Comparison of ENCODE assay signal across 11 cellular contexts in genomic region chr22:36155702-36156101, GRCh38. TPM values are rescaled to one million over a fixed set of nuclear protein-coding genes. Genes with fewer than 3 reads are reported as not detected.
DNase-seq lines count a peak whose midpoint lies in the region; ATAC-seq and TF ChIP-seq lines count a peak whose summit lies in the region.
"Had no signal": no experiment of that assay in that cellular context is flagged by ENCODE, and none has a peak within 500 bp of the region (broad histone marks: within the 10 kb centered on the region; RNA-seq: fewer than 3 reads in every experiment).

No MANE protein-coding gene starts in this region.

- H3K4me2 ChIP-seq in fibroblast of lung (ENCODE audit: extremely low read depth, insufficient read depth, low read length) (peak overlapping the region; percentile 100), PC-9 (no peak overlapping the region)

- H3K4me1 ChIP-seq in fibroblast of lung (ENCODE audit: control insufficient read depth, extremely low read depth, insufficient read depth, low read length) (peaks cover 16% of the 10 kb centered on the region), urinary bladder (ENCODE audit: insufficient read depth) (peaks cover 4% of the 10 kb centered on the region), PC-9 (replicated peaks; ENCODE audit: insufficient read depth) (peaks cover 5% of the 10 kb centered on the region; the same call in 1 of the 2 replicates)

- H3K36me3 Mint-ChIP-seq in activated naive CD4-positive, alpha-beta T cell treated with anti-CD3 and anti-CD28 coated beads, Interleukin-2, amount 10 ng/mL, durations not matched to agents 7 days and 5 days: peaks cover 89% of the 10 kb centered on the region
- peaks cover 15% of the 10 kb centered on the region for H3K36me3 Mint-ChIP-seq in natural killer cell treated with Interleukin-12 subunit alpha and Interleukin-12 subunit beta and Interleukin-15 and Interleukin-18, amount 100 ng/mL, for 72 hours

- 39% methylated on average over 7 of the region's 7 CpGs for WGBS in urinary bladder

- peak overlapping the region; percentile 93 for H3K27ac ChIP-seq in fibroblast of lung (ENCODE audit: insufficient read depth, low read length)
- H3K27ac ChIP-seq in urinary bladder (ENCODE audit: low read depth): peak overlapping the region; percentile 48
- H3K27ac ChIP-seq in PC-9: no peak overlapping the region
- H3K27ac ChIP-seq: C4-2B, HL-60 had no signal

- TF ChIP-seq CTCF in fibroblast of lung (conservative IDR thresholded peaks at IDR 0.05 in 1 of 2, IDR thresholded peaks at IDR 0.05 in 1 of 2; ENCODE audit: low read depth in 1 of 2, low read length in 2 of 2): no peak
- TF ChIP-seq CTCF in GM13977 (IDR thresholded peaks at IDR 0.05; ENCODE audit: extremely low read depth, insufficient read depth, missing control alignments): no peak
- TF ChIP-seq CTCF in PC-9 (conservative IDR thresholded peaks at IDR 0.05): no peak

- H3K9me2 ChIP-seq in PC-9 (ENCODE audit: insufficient read depth): no peaks in the 10 kb centered on the region

- no peaks in the 10 kb centered on the region; the same call in 1 of the 2 replicates for H3F3A ChIP-seq in PC-9 (ENCODE audit: insufficient read depth, low read depth)

- peak overlapping the region; percentile 96 for H3K27ac Mint-ChIP-seq in activated naive CD4-positive, alpha-beta T cell treated with anti-CD3 and anti-CD28 coated beads, Interleukin-2, amount 10 ng/mL, durations not matched to agents 7 days and 5 days
- H3K27ac Mint-ChIP-seq in natural killer cell treated with Interleukin-12 subunit alpha and Interleukin-12 subunit beta and Interleukin-15 and Interleukin-18, amount 100 ng/mL, for 72 hours: peak overlapping the region; percentile 99

- no peaks in the 10 kb centered on the region for H3K27me3 Mint-ChIP-seq in activated naive CD4-positive, alpha-beta T cell treated with anti-CD3 and anti-CD28 coated beads, Interleukin-2, amount 10 ng/mL, durations not matched to agents 7 days and 5 days
- no peaks in the 10 kb centered on the region for H3K27me3 Mint-ChIP-seq in natural killer cell treated with Interleukin-12 subunit alpha and Interleukin-12 subunit beta and Interleukin-15 and Interleukin-18, amount 100 ng/mL, for 72 hours

- BruUV-seq in PC-9 (replicated peaks; lab: Mats Ljungman, UMichigan): no TSS peak

- H3K79me2 ChIP-seq in fibroblast of lung (ENCODE audit: control insufficient read depth, insufficient read depth, low read length) (peaks cover 3% of the 10 kb centered on the region), PC-9 (ENCODE audit: low read depth) (no peaks in the 10 kb centered on the region)

- H3K9me3 ChIP-seq in fibroblast of lung (ENCODE audit: control insufficient read depth, insufficient read depth, low read depth, low read length): no peaks in the 10 kb centered on the region
- H3K9me3 ChIP-seq in PC-9 (ENCODE audit: insufficient read depth, low read depth): no peaks in the 10 kb centered on the region

- peaks cover 8% of the 10 kb centered on the region for H3K9me3 Mint-ChIP-seq in activated naive CD4-positive, alpha-beta T cell treated with anti-CD3 and anti-CD28 coated beads, Interleukin-2, amount 10 ng/mL, durations not matched to agents 7 days and 5 days
- H3K9me3 Mint-ChIP-seq in natural killer cell treated with Interleukin-12 subunit alpha and Interleukin-12 subunit beta and Interleukin-15 and Interleukin-18, amount 100 ng/mL, for 72 hours: peaks cover 4% of the 10 kb centered on the region
- H3K9me3 Mint-ChIP-seq: neural crest cell had no signal

- intact Hi-C loops in PC-9 (cut with micrococcal nuclease; ENCODE audit: unreplicated experiment): no loop called here

- H4K20me1 ChIP-seq in fibroblast of lung (ENCODE audit: control insufficient read depth, extremely low read depth, insufficient read depth, low read length): no peaks in the 10 kb centered on the region
- no peaks in the 10 kb centered on the region for H4K20me1 ChIP-seq in PC-9 (ENCODE audit: insufficient read depth)

- H3K27me3 ChIP-seq in fibroblast of lung (ENCODE audit: control insufficient read depth, insufficient read depth, low read length): no peaks in the 10 kb centered on the region
- H3K27me3 ChIP-seq in PC-9 (ENCODE audit: insufficient read depth, low read depth): no peaks in the 10 kb centered on the region

- H3K4me3 Mint-ChIP-seq in activated naive CD4-positive, alpha-beta T cell treated with anti-CD3 and anti-CD28 coated beads, Interleukin-2, amount 10 ng/mL, durations not matched to agents 7 days and 5 days: peak overlapping the region; percentile 99
- H3K4me3 Mint-ChIP-seq in natural killer cell treated with Interleukin-12 subunit alpha and Interleukin-12 subunit beta and Interleukin-15 and Interleukin-18, amount 100 ng/mL, for 72 hours: peak overlapping the region; percentile 93
- H3K4me3 Mint-ChIP-seq: neural crest cell had no signal

- H3K4me1 Mint-ChIP-seq in activated naive CD4-positive, alpha-beta T cell treated with anti-CD3 and anti-CD28 coated beads, Interleukin-2, amount 10 ng/mL, durations not matched to agents 7 days and 5 days: peaks cover 89% of the 10 kb centered on the region
- peaks cover 83 to 87% of the 10 kb centered on the region in 2 donors for H3K4me1 Mint-ChIP-seq in natural killer cell treated with Interleukin-12 subunit alpha and Interleukin-12 subunit beta and Interleukin-15 and Interleukin-18, amount 100 ng/mL, for 72 hours (ENCODE audit: low read depth in 2 of 2)

- in situ Hi-C loops in GM13977 (cut with MboI; ENCODE audit: low pct_unique_long_range_greater_than_20kb, low sequenced_read_pairs, unreplicated experiment): no loop called here

- CTCF ChIA-PET in activated naive CD4-positive, alpha-beta T cell treated with anti-CD3 and anti-CD28 coated beads, Interleukin-2, amount 10 ng/mL, durations not matched to agents 7 days and 5 days (lab: Charles Lee): interaction anchor here (1.1 to 1.6 kb wide), 2 partner anchors 8 to 22 kb away, joined by 4 read pairs; no protein-coding TSS in a partner anchor
- CTCF ChIA-PET in PC-9 (lab: Charles Lee): no interaction called here

- ATAC-seq in natural killer cell treated with Interleukin-12 subunit alpha and Interleukin-12 subunit beta and Interleukin-15 and Interleukin-18, amount 100 ng/mL, for 72 hours: no peak
- ATAC-seq in GM18511 (IDR thresholded peaks at IDR 0.05; ENCODE audit: unreplicated experiment): no peak

- H3K4me3 ChIP-seq in fibroblast of lung (replicated peaks in 1 of 4; ENCODE audit: control extremely low read depth in 1 of 4, insufficient read depth in 1 of 4, low read depth in 3 of 4, low read length in 4 of 4) (peak overlapping the region in 1 of 4 experiments; percentile 48), urinary bladder (ENCODE audit: low read depth, low read length) (no peak overlapping the region), PC-9 (no peak overlapping the region)

- POLR2A ChIA-PET in PC-9 (lab: Charles Lee; ENCODE audit: unreplicated experiment): interaction anchor here (0.6 kb wide), 1 partner anchor 208 kb away, joined by 27 read pairs; no protein-coding TSS in a partner anchor

- H3K36me3 ChIP-seq in fibroblast of lung (ENCODE audit: control insufficient read depth, insufficient read depth, low read length) (no peaks in the 10 kb centered on the region), urinary bladder (ENCODE audit: insufficient read depth) (no peaks in the 10 kb centered on the region), PC-9 (ENCODE audit: low read depth) (no peaks in the 10 kb centered on the region)

- H2AFZ ChIP-seq in fibroblast of lung (ENCODE audit: low read length): peak overlapping the region; percentile 43
- H2AFZ ChIP-seq in PC-9: no peak overlapping the region

- no peak overlapping the region for H3K9ac ChIP-seq in fibroblast of lung (ENCODE audit: insufficient read depth, low read length)

- DNase-seq in activated naive CD4-positive, alpha-beta T cell treated with anti-CD3 and anti-CD28 coated beads, Interleukin-2, amount 10 ng/mL, durations not matched to agents 7 days and 5 days: no peak
- DNase-seq in activated naive CD4-positive, alpha-beta T cell treated with Interleukin-2 at 50 U/mL for 16 hours: no peak
- DNase-seq in fibroblast of lung (ENCODE audit: low read depth in 2 of 2) (peak in 1 of 2 donors; percentile 20), GM13977 (ENCODE audit: low spot score) (no peak), PC-9 (no peak)
- peak; percentile 47 for DNase-seq in natural killer cell treated with Interleukin-12 subunit alpha and Interleukin-12 subunit beta and Interleukin-15 and Interleukin-18, amount 100 ng/mL, for 72 hours (ENCODE audit: low spot score)

RNA-seq across cellular contexts. Expression of gene APOL3, which starts 4.9 kb away (rescaled TPM):
- total RNA-seq in fibroblast of lung: 32.4 and 42.3 TPM in 2 replicates
- polyA plus RNA-seq in fibroblast of lung: 15.6 and 22.5 TPM in 2 replicates
- polyA plus RNA-seq in fibroblast of lung (2012): 22.1 and 29.8 TPM in 2 replicates
- 32.4 and 37.5 TPM in 2 replicates for polyA minus RNA-seq in fibroblast of lung (ENCODE audit: low replicate concordance)
- total RNA-seq in natural killer cell treated with Interleukin-12 subunit alpha and Interleukin-12 subunit beta and Interleukin-15 and Interleukin-18, amount 100 ng/mL, for 72 hours: 100 to 1,000 TPM in 1 of 2 donors, 10 to 100 TPM in 1; 79.8 to 169 TPM
- 25.4 TPM for total RNA-seq in urinary bladder
- 42.6 TPM for polyA plus RNA-seq in urinary bladder
- total RNA-seq in PC-9 (2021): 15.2 and 19.3 TPM in 2 replicates
- total RNA-seq: neural crest cell had no signal

RNA-seq across cellular contexts. Expression of gene APOL4, which starts 45.9 kb away (rescaled TPM):
- total RNA-seq in fibroblast of lung (2.0 and 2.1 TPM in 2 replicates), urinary bladder (33.9 TPM), PC-9 (2021) (not detected in 2 replicates)
- polyA plus RNA-seq in fibroblast of lung (0.31 and 0.69 TPM in 2 replicates), urinary bladder (12.4 TPM)
- 0.49 and 0.75 TPM in 2 replicates for polyA plus RNA-seq in fibroblast of lung (2012)
- 0.19 TPM in 1 of 2 replicates, not detected in the other for polyA minus RNA-seq in fibroblast of lung (ENCODE audit: low replicate concordance)
- 1 to 10 TPM in 1 of 2 donors, under 1 TPM in 1; 0.64 to 1.5 TPM for total RNA-seq in natural killer cell treated with Interleukin-12 subunit alpha and Interleukin-12 subunit beta and Interleukin-15 and Interleukin-18, amount 100 ng/mL, for 72 hours
- total RNA-seq: neural crest cell had no signal

Comparison
In these comparisons a context has a peak if more than half of its experiments do, and no peak if none do; other contexts are left out.
1. RNA of gene APOL4, which starts 45.9 kb away (total RNA-seq): 33.9 TPM in urinary bladder (single experiment); 2.0 to 2.1 TPM in fibroblast of lung, 0.64 to 1.5 TPM in natural killer cell treated with Interleukin-12 subunit alpha and Interleukin-12 subunit beta and Interleukin-15 and Interleukin-18, amount 100 ng/mL, for 72 hours and not detected in PC-9; every median in the first group is over 10 times any median in the second.